Comparison of ENCODE assay signal across 20 cellular contexts in the genomic region with DNA sequence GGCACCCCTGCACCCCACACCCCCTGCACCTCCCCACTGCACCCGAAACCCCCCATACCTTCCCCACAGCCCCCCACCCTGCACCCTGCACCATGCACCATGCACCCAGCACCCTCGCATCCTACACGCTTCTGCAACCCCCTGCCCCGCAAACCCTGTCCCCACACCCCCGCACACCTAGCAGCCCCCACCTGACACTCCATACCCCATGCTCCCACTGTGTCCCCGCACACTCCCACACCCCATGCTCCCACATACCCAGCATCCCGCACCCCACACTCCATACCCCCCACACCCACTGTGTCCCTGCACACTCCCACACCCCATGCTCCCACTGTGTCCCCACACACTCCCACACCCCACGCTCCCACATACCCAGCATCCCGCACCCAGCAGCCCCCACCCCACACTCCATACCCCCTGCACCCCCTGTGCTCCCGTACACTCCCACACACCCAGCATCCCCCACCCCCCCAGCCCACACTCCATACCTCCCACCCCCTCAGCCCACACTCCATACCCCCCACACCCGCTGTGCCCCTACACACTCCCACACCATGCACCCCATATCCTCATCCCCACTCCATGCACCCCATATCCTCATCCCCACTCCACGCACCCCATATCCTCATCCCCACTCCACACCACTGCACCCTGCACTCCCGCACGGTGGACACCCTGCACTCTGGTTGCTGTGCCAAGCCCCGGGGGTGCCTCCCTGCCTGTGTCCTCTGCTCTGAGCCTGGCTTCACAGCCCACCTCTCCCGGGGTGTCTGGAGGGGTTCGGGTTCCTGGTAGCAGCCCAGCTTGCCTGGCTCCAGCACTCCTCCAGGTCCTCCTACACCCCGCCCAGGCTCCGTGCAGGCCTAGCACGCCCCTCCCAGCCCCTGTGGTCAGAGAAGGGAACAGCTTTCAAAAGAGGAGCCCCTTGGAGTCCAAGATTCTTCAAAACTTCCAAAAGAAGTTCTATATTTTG.
A peak's percentile ranks its signal among the peaks of the same experiment; 100 is the strongest.
DNase-seq lines count a peak whose midpoint lies in the region; ATAC-seq, FAIRE-seq and TF ChIP-seq lines count a peak whose summit lies in the region.
"Had no signal": no experiment of that assay in that cellular context is flagged by ENCODE, and none has a peak within 500 bp of the region (broad histone marks: within the 10 kb centered on the region; RNA-seq: fewer than 3 reads in every experiment).

No MANE protein-coding gene starts in this region.

- H4K20me1 ChIP-seq in Karpas-422 (ENCODE audit: insufficient read depth, low read depth, low read length): no peaks in the 10 kb centered on the region
- no peaks in the 10 kb centered on the region for H4K20me1 ChIP-seq in neural progenitor cell (ENCODE audit: low read depth)

- H3K79me2 ChIP-seq in Karpas-422 (ENCODE audit: low read length) (no peaks in the 10 kb centered on the region), neural progenitor cell (ENCODE audit: low read depth) (no peaks in the 10 kb centered on the region)

- no peak overlapping the region for H3K27ac ChIP-seq in A549
- H3K27ac ChIP-seq in Karpas-422 (ENCODE audit: low read length): no peak overlapping the region
- no peak overlapping the region for H3K27ac ChIP-seq in endodermal cell (ENCODE audit: low read depth, low read length)
- H3K27ac ChIP-seq in neural progenitor cell: no peak overlapping the region
- H3K27ac ChIP-seq in effector memory CD4-positive, alpha-beta T cell (ENCODE audit: insufficient read depth, low read length, poor library complexity, severe bottlenecking): no peak overlapping the region

- no peak overlapping the region for H3K27ac Mint-ChIP-seq in endodermal cell
- H3K27ac Mint-ChIP-seq in neural progenitor cell: peak overlapping the region; percentile 55
- H3K27ac Mint-ChIP-seq: activated B cell treated with CpG ODN at 0.5 μM for 24 hours had no signal

- H3K36me3 ChIP-seq in Karpas-422 (ENCODE audit: insufficient read depth, low read length) (no peaks in the 10 kb centered on the region), endodermal cell (ENCODE audit: control insufficient read depth, insufficient read depth, low read length) (no peaks in the 10 kb centered on the region), neural progenitor cell (no peaks in the 10 kb centered on the region), HAP-1 (replicated peaks) (no peaks in the 10 kb centered on the region)
- no peaks in the 10 kb centered on the region for H3K36me3 ChIP-seq in effector memory CD4-positive, alpha-beta T cell (ENCODE audit: control insufficient read depth, insufficient read depth, low read length)

- H3K4me3 Mint-ChIP-seq in endodermal cell: no peak overlapping the region
- H3K4me3 Mint-ChIP-seq in neural progenitor cell: no peak overlapping the region
- H3K4me3 Mint-ChIP-seq: activated B cell treated with CpG ODN at 0.5 μM for 24 hours, neural crest cell had no signal

- TF ChIP-seq CTCF in A549 (IDR thresholded peaks at IDR 0.05) (no peak), endodermal cell (conservative IDR thresholded peaks at IDR 0.05) (peak; percentile 32), neural progenitor cell (IDR thresholded peaks at IDR 0.05) (no peak)

- H3K27me3 ChIP-seq in Karpas-422 (ENCODE audit: low read length): no peaks in the 10 kb centered on the region
- H3K27me3 ChIP-seq in endodermal cell (ENCODE audit: control insufficient read depth, insufficient read depth, low read length, poor library complexity, severe bottlenecking): no peaks in the 10 kb centered on the region
- H3K27me3 ChIP-seq in neural progenitor cell: no peaks in the 10 kb centered on the region
- no peaks in the 10 kb centered on the region for H3K27me3 ChIP-seq in effector memory CD4-positive, alpha-beta T cell (replicated peaks; ENCODE audit: control insufficient read depth, insufficient read depth, low read length, poor library complexity, severe bottlenecking)
- H3K27me3 ChIP-seq in HAP-1 (ENCODE audit: low read depth): no peaks in the 10 kb centered on the region

- in situ Hi-C loops in HAP-1 (cut with MboI; ENCODE audit: low sequenced_read_pairs): no loop called here

- CTCF ChIA-PET in A549 (lab: Yijun Ruan, JAX): no interaction called here

- TF ChIP-seq RAD21 in A549 (conservative IDR thresholded peaks at IDR 0.05 in 1 of 2, IDR thresholded peaks at IDR 0.05 in 1 of 2): no peak

- H3K27me3 Mint-ChIP-seq in endodermal cell (ENCODE audit: insufficient read depth) (no peaks in the 10 kb centered on the region), neural progenitor cell (ENCODE audit: insufficient read depth, low read depth) (peaks cover 8% of the 10 kb centered on the region)

- H3K9me3 ChIP-seq in A549 (no peaks in the 10 kb centered on the region), Karpas-422 (ENCODE audit: low read length) (no peaks in the 10 kb centered on the region), endodermal cell (ENCODE audit: control insufficient read depth, low read length) (no peaks in the 10 kb centered on the region), neural progenitor cell (ENCODE audit: low read depth) (no peaks in the 10 kb centered on the region), HAP-1 (no peaks in the 10 kb centered on the region)
- H3K9me3 ChIP-seq in effector memory CD4-positive, alpha-beta T cell (ENCODE audit: control insufficient read depth, low read length): no peaks in the 10 kb centered on the region

- H3K9ac ChIP-seq in Karpas-422 (ENCODE audit: low read length): no peak overlapping the region
- H3K9ac ChIP-seq in endodermal cell (ENCODE audit: extremely low read depth, low read length, poor library complexity, severe bottlenecking): no peak overlapping the region
- H3K9ac ChIP-seq in neural progenitor cell: no peak overlapping the region

- peak; percentile 21 to 71; a peak in 4 of 6 replicates for ATAC-seq in A549
- no peak for ATAC-seq in GM21825 (IDR thresholded peaks at IDR 0.05; ENCODE audit: unreplicated experiment)
- ATAC-seq: esophagus mucosa had no signal

- no peaks in the 10 kb centered on the region for H3K36me3 Mint-ChIP-seq in endodermal cell (ENCODE audit: low read depth)
- H3K36me3 Mint-ChIP-seq in neural progenitor cell: no peaks in the 10 kb centered on the region

- no peaks in the 10 kb centered on the region for H3K4me1 ChIP-seq in A549
- H3K4me1 ChIP-seq in Karpas-422 (ENCODE audit: low read length): no peaks in the 10 kb centered on the region
- no peaks in the 10 kb centered on the region for H3K4me1 ChIP-seq in endodermal cell (ENCODE audit: control insufficient read depth, insufficient read depth, low read length)
- peaks cover 20% of the 10 kb centered on the region for H3K4me1 ChIP-seq in neural progenitor cell
- no peaks in the 10 kb centered on the region for H3K4me1 ChIP-seq in effector memory CD4-positive, alpha-beta T cell (ENCODE audit: control insufficient read depth, insufficient read depth, low read length, poor library complexity, severe bottlenecking)
- no peaks in the 10 kb centered on the region for H3K4me1 ChIP-seq in HAP-1

- WGBS in A549 (ENCODE audit: missing lambda C conversion rate): 21% methylated on average over 4 of the region's 20 CpGs
- 91 to 92% methylated on average over 4 to 17 of the region's 20 CpGs for WGBS in endodermal cell (ENCODE audit: insufficient coverage in 1 of 2, insufficient read length in 1 of 2), 2 experiments

- FAIRE-seq in A549 (lab: Jason Lieb, UNC): no peak
- FAIRE-seq: RCC 7860 had no signal

- H3K9me3 Mint-ChIP-seq in endodermal cell: no peaks in the 10 kb centered on the region
- no peaks in the 10 kb centered on the region for H3K9me3 Mint-ChIP-seq in neural progenitor cell
- H3K9me3 Mint-ChIP-seq: activated B cell treated with CpG ODN at 0.5 μM for 24 hours, neural crest cell had no signal

- H3K4me2 ChIP-seq in A549 (no peak overlapping the region), Karpas-422 (ENCODE audit: low read depth, low read length, poor library complexity, severe bottlenecking) (no peak overlapping the region), neural progenitor cell (no peak overlapping the region)

- DNase-seq in A549 (ENCODE audit: low read depth in 1 of 2, low spot score in 1 of 2) (no peak), Karpas-422 (peak; percentile 58), endodermal cell (peak; percentile 53), neural progenitor cell (ENCODE audit: low spot score) (no peak), HAP-1 (ENCODE audit: low spot score in 2 of 2) (no peak)
- no peak for DNase-seq in effector memory CD4-positive, alpha-beta T cell
- no peak for DNase-seq in activated CD4-positive, CD25-positive, alpha-beta regulatory T cell (lab: John Stamatoyannopoulos, UW)
- DNase-seq: activated B cell treated with CpG ODN at 0.5 μM for 24 hours; activated CD8-positive, alpha-beta memory T cell treated with anti-CD3 and anti-CD28 coated beads for 24 hours; activated gamma-delta T cell treated with Interleukin-2 at 50 U/mL for 16 hours; mesenchymal stem cell; NCI-H1436; NCI-H82; stimulated activated CD4-positive, alpha-beta T cell treated with anti-CD3 and anti-CD28 coated beads, Interleukin-2, amount 100 ng/mL, for 24 hours; substantia nigra; T-helper 1 cell had no signal

- H3K4me3 ChIP-seq in A549: no peak overlapping the region
- H3K4me3 ChIP-seq in Karpas-422 (ENCODE audit: low read length): no peak overlapping the region
- H3K4me3 ChIP-seq in endodermal cell (ENCODE audit: low read length): no peak overlapping the region
- H3K4me3 ChIP-seq in neural progenitor cell: no peak overlapping the region
- no peak overlapping the region for H3K4me3 ChIP-seq in effector memory CD4-positive, alpha-beta T cell (ENCODE audit: insufficient read depth, low read depth, low read length, poor library complexity, severe bottlenecking)
- no peak overlapping the region for H3K4me3 ChIP-seq in HAP-1

- TF ChIP-seq EP300 in A549 (IDR thresholded peaks at IDR 0.05): no peak

- peaks cover 18% of the 10 kb centered on the region for H3F3A ChIP-seq in neural progenitor cell (ENCODE audit: low read depth)

- POLR2A ChIA-PET in A549 (lab: Yijun Ruan, JAX): no interaction called here

- no peak for TF ChIP-seq POLR2A in A549 (IDR thresholded peaks at IDR 0.05; ENCODE audit: low read length)

- no peaks in the 10 kb centered on the region for H3K9me2 ChIP-seq in Karpas-422 (replicated peaks; ENCODE audit: insufficient read depth, low read length)

- H2AFZ ChIP-seq in Karpas-422 (ENCODE audit: low read length) (no peak overlapping the region), neural progenitor cell (replicated peaks) (no peak overlapping the region)

- H3K4me1 Mint-ChIP-seq in endodermal cell (peaks cover 8% of the 10 kb centered on the region), neural progenitor cell (peaks cover 29% of the 10 kb centered on the region)

TF ChIP-seq in A549, 52 proteins besides CTCF, POLR2A, EP300 and RAD21 (continues in another document):
- TF ChIP-seq TP53 (CRISPR knock-in tag; IDR thresholded peaks at IDR 0.05) (no peak), EHF (CRISPR knock-in tag; IDR thresholded peaks at IDR 0.05) (no peak), RNF2 (IDR thresholded peaks at IDR 0.05; ENCODE audit: borderline replicate concordance, low read depth) (no peak)

Comparison
In these comparisons a context has a peak if more than half of its experiments do, and no peak if none do; other contexts are left out.
1. DNase-seq: peak in Karpas-422 (single experiment) and endodermal cell (single experiment); none in A549 (0 of 2), neural progenitor cell (single experiment), effector memory CD4-positive, alpha-beta T cell (0 of 3), activated CD4-positive, CD25-positive, alpha-beta regulatory T cell (0 of 4) and HAP-1 (0 of 2).